Comparison of ENCODE assay signal across 16 cellular contexts in genomic region chr2:167133614-167134013, GRCh38.
DNase-seq lines count a peak whose midpoint lies in the region; ATAC-seq and TF ChIP-seq lines count a peak whose summit lies in the region.
"Had no signal": no experiment of that assay in that cellular context is flagged by ENCODE, and none has a peak within 500 bp of the region (broad histone marks: within the 10 kb centered on the region; RNA-seq: fewer than 3 reads in every experiment).

No MANE protein-coding gene starts in this region.

- H3K27me3 ChIP-seq in heart left ventricle (no peaks in the 10 kb centered on the region), RWPE2 (ENCODE audit: insufficient read depth, poor library complexity, severe bottlenecking) (no peaks in the 10 kb centered on the region), psoas muscle (ENCODE audit: insufficient read depth in 3 of 3, low read length in 2 of 3) (no peaks in the 10 kb centered on the region), transverse colon (no peaks in the 10 kb centered on the region)
- H3K27me3 ChIP-seq: BLaER1 had no signal

- H3K4me3 ChIP-seq in heart left ventricle (no peak overlapping the region), RWPE2 (ENCODE audit: severe bottlenecking) (no peak overlapping the region), psoas muscle (no peak overlapping the region), transverse colon (no peak overlapping the region)
- H3K4me3 ChIP-seq: BLaER1, GM12878, GM23248 had no signal

- intact Hi-C loops in heart left ventricle (cut with DNase I) (loop anchor here in 1 of 10 donors (5.0 kb wide), 1 partner anchor 79 kb away; no protein-coding TSS in a partner anchor), Right ventricle myocardium superior (cut with DNase I) (no loop called here), psoas muscle (cut with DNase I) (loop anchor here in 1 of 2 donors (5.0 to 10.0 kb wide), 2 partner anchors 79 to 611 kb away; no protein-coding TSS in a partner anchor), transverse colon (cut with DNase I; ENCODE audit: low total_unique reads) (no loop called here)

- WGBS in heart left ventricle, 4 donors = 44 to 62% (median 49%) methylated on average over 2 of the region's 2 CpGs
- 38 to 68% (median 59%) methylated on average over 2 of the region's 2 CpGs for WGBS in psoas muscle, 3 donors
- 70 to 75% methylated on average over 2 of the region's 2 CpGs for WGBS in transverse colon (ENCODE audit: low coverage in 1 of 2), 2 donors

- TF ChIP-seq CTCF in heart left ventricle (IDR thresholded peaks at IDR 0.05) = no peak
- TF ChIP-seq CTCF in RWPE2 (IDR thresholded peaks at IDR 0.05; ENCODE audit: poor library complexity, severe bottlenecking) = no peak
- no peak for TF ChIP-seq CTCF in psoas muscle (IDR thresholded peaks at IDR 0.05)
- TF ChIP-seq CTCF in transverse colon (IDR thresholded peaks at IDR 0.05) = no peak

- in situ Hi-C loops in transverse colon (cut with MboI; ENCODE audit: low pct_ligation_motif_present in 1 of 4, low pct_unique_long_range_greater_than_20kb in 1 of 4, low sequenced_read_pairs in 3 of 4) = no loop called here

- DNase-seq in heart left ventricle (no peak), Right ventricle myocardium superior (no peak), RWPE2 (ENCODE audit: low spot score) (no peak), psoas muscle (no peak), DMS79 (lab: John Stamatoyannopoulos, UW) (no peak), transverse colon (no peak)
- DNase-seq: 8988T; Calu3; CD4-positive, alpha-beta memory T cell; DND-41; EL; GM23248 had no signal

- TF ChIP-seq EP300 in transverse colon (IDR thresholded peaks at IDR 0.05; ENCODE audit: low read depth) = no peak

- H3K4me1 ChIP-seq in heart left ventricle (peaks cover 0 to 8% (median 0%) of the 10 kb centered on the region in 12 donors), RWPE2 (ENCODE audit: insufficient read depth, poor library complexity, severe bottlenecking) (peaks cover 33% of the 10 kb centered on the region), psoas muscle (peaks cover 22% of the 10 kb centered on the region), transverse colon (no peaks in the 10 kb centered on the region)

- H3K27ac ChIP-seq in heart left ventricle (peak overlapping the region in 1 of 12 donors; percentile 2), RWPE2 (ENCODE audit: poor library complexity, severe bottlenecking) (peak overlapping the region; percentile 93), psoas muscle (peak overlapping the region; percentile 62), transverse colon (no peak overlapping the region)
- H3K27ac ChIP-seq: BLaER1, GM23248, HL-60 had no signal

- H3K36me3 ChIP-seq in heart left ventricle (no peaks in the 10 kb centered on the region), RWPE2 (ENCODE audit: low read depth) (no peaks in the 10 kb centered on the region), psoas muscle (ENCODE audit: insufficient read depth in 1 of 2, low read depth in 1 of 2) (no peaks in the 10 kb centered on the region), transverse colon (no peaks in the 10 kb centered on the region)
- H3K36me3 ChIP-seq: BLaER1 had no signal

- peak in 3 of 4 donors; percentile 46 to 65 (median 58) for ATAC-seq in heart left ventricle
- ATAC-seq in Right ventricle myocardium superior (ENCODE audit: poor library complexity) = no peak
- no peak for ATAC-seq in RWPE2 (ENCODE audit: low read depth)
- peak in 2 of 4 donors; percentile 32 to 39 for ATAC-seq in psoas muscle
- no peak for ATAC-seq in GM21825 (IDR thresholded peaks at IDR 0.05; ENCODE audit: unreplicated experiment)
- ATAC-seq: GM12878 had no signal

- H3K9me3 ChIP-seq in heart left ventricle (no peaks in the 10 kb centered on the region), RWPE2 (ENCODE audit: severe bottlenecking) (no peaks in the 10 kb centered on the region), psoas muscle (no peaks in the 10 kb centered on the region), transverse colon (no peaks in the 10 kb centered on the region)
- H3K9me3 ChIP-seq: BLaER1 had no signal

- TF ChIP-seq POLR2A in heart left ventricle (IDR thresholded peaks at IDR 0.05) (no peak), transverse colon (IDR thresholded peaks at IDR 0.05) (no peak)

Comparison
In these comparisons a context has a peak if more than half of its experiments do, and no peak if none do; other contexts are left out.
1. ATAC-seq: peak in heart left ventricle (3 of 4); none in Right ventricle myocardium superior (single experiment), RWPE2 (single experiment) and GM21825 (single experiment).
2. H3K27ac ChIP-seq: peak in RWPE2 (single experiment) and psoas muscle (single experiment); none in transverse colon (0 of 4).